1 cellular context compared by ENCODE assay signal in genomic region chr12:29316772-29317171, GRCh38.
A peak's percentile ranks its signal among the peaks of the same experiment; 100 is the strongest.
TF ChIP-seq lines count a peak whose summit lies in the region.

No MANE protein-coding gene starts in this region.

TF ChIP-seq in GM23338, 12 proteins besides CTCF, POLR2A, EP300 and RAD21 (continued from another document):
- TF ChIP-seq ZNF462 (CRISPR knock-in tag; IDR thresholded peaks at IDR 0.05) (peak; percentile 81), ETS1 (IDR thresholded peaks at IDR 0.05) (no peak), ZNF331 (CRISPR knock-in tag; IDR thresholded peaks at IDR 0.05; ENCODE audit: low read depth) (no peak)
